21 cellular contexts compared by ENCODE assay signal in the genomic region with DNA sequence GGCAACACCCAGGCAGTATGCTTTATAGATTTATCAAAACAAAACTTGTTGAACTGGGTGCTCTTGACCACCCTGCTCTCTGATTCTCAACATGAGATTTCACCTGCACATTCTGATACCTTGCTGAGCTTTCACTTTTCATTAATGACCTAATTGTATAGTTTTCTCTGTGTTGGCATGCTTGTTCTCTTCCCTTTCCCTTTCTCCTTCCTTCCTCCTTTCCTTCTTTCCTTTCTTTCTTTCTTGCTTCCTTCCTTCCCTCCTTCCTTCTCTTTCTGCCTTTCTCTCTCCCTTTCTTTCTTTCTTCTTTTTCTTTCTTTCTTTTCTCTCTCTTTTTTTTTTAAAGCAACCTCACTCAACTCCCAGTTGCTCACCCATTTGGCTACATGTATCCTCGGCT.
DNase-seq lines count a peak whose midpoint lies in the region; ATAC-seq, FAIRE-seq and TF ChIP-seq lines count a peak whose summit lies in the region.
"Had no signal": no experiment of that assay in that cellular context is flagged by ENCODE, and none has a peak within 500 bp of the region (broad histone marks: within the 10 kb centered on the region; RNA-seq: fewer than 3 reads in every experiment).

No MANE protein-coding gene starts in this region.

- in situ Hi-C loops in GM12878 (cut with MboI) = no loop called here
- in situ Hi-C loops in HepG2 (cut with HindIII; ENCODE audit: extremely low pct_ligation_motif_present, low pct_unique_long_range_greater_than_20kb) = no loop called here

- CTCF ChIA-PET in GM12878 (lab: Yijun Ruan, JAX) = no interaction called here
- CTCF ChIA-PET in HepG2 (lab: Yijun Ruan, JAX; ENCODE audit: low intra/inter-chr PET ratio, low total read pairs) = no interaction called here

- H3K9ac ChIP-seq in GM12878 (ENCODE audit: control insufficient read depth, insufficient read depth, low read length) (no peak overlapping the region), smooth muscle cell (ENCODE audit: low read depth) (no peak overlapping the region), HepG2 (ENCODE audit: insufficient read depth, low read depth, low read length) (no peak overlapping the region)

- SMC1A ChIA-PET in GM12878 (lab: Charles Lee; ENCODE audit: uncharacterized antibody, unreplicated experiment) = no interaction called here

- peaks cover 8% of the 10 kb centered on the region for H3K4me1 Mint-ChIP-seq in type B pancreatic cell (ENCODE audit: unreplicated experiment)
- H3K4me1 Mint-ChIP-seq: CD4-positive, CD25-positive, alpha-beta regulatory T cell; IgD-negative memory B cell had no signal

- no peak overlapping the region for H3K4me3 ChIP-seq in GM12878
- H3K4me3 ChIP-seq in dorsolateral prefrontal cortex = no peak overlapping the region
- no peak overlapping the region for H3K4me3 ChIP-seq in smooth muscle cell
- H3K4me3 ChIP-seq in HepG2 (replicated peaks in 1 of 3; ENCODE audit: insufficient read depth in 1 of 3, low read depth in 2 of 3, low read length in 3 of 3) = no peak overlapping the region

- TF ChIP-seq EP300 in GM12878 (IDR thresholded peaks at IDR 0.05; ENCODE audit: borderline replicate concordance in 1 of 2, control insufficient read depth in 1 of 2, low read depth in 2 of 2, low read length in 2 of 2) = no peak
- no peak for TF ChIP-seq EP300 in HepG2 (IDR thresholded peaks at IDR 0.05; ENCODE audit: low read depth in 2 of 2, low read length in 2 of 2)
- no peak for TF ChIP-seq EP300 in HepG2 (CRISPR knock-in tag; IDR thresholded peaks at IDR 0.05; ENCODE audit: borderline replicate concordance)

- H3K9me3 ChIP-seq in GM12878 (replicated peaks; ENCODE audit: control insufficient read depth, insufficient read depth, low read length) = no peaks in the 10 kb centered on the region
- no peaks in the 10 kb centered on the region for H3K9me3 ChIP-seq in smooth muscle cell (replicated peaks; ENCODE audit: low read depth)
- H3K9me3 ChIP-seq in HepG2 (ENCODE audit: low read length) = no peaks in the 10 kb centered on the region
- H3K9me3 ChIP-seq: BE2C, Caco-2 had no signal

- DNase-seq in GM12878 (ENCODE audit: low read depth, low spot score) = no peak
- no peak for DNase-seq in dorsolateral prefrontal cortex
- no peak for DNase-seq in smooth muscle cell (lab: John Stamatoyannopoulos, UW; ENCODE audit: unreplicated experiment)
- DNase-seq in type B pancreatic cell (ENCODE audit: extremely low spot score, unreplicated experiment) = no peak
- no peak for DNase-seq in KG1 (lab: John Stamatoyannopoulos, UW)
- DNase-seq in HepG2 (ENCODE audit: low spot score) = no peak
- DNase-seq: ACHN; BE2C; C1 segment of cervical spinal cord; Caco-2; CD4-positive, CD25-positive, alpha-beta regulatory T cell; DMS153; DMS79; GDM1; GOT3; H7; KBM-7 had no signal

- H2AFZ ChIP-seq in GM12878 (ENCODE audit: control insufficient read depth, low read depth, low read length) (no peak overlapping the region), smooth muscle cell (ENCODE audit: low read depth) (peak overlapping the region; percentile 13), HepG2 (ENCODE audit: low read length) (no peak overlapping the region)

- intact Hi-C loops in GM12878 (cut with micrococcal nuclease; ENCODE audit: unreplicated experiment) (no loop called here), dorsolateral prefrontal cortex (cut with DNase I) (no loop called here), HepG2 (cut with micrococcal nuclease; ENCODE audit: unreplicated experiment) (no loop called here)

- H3K27ac ChIP-seq in GM12878 (ENCODE audit: control insufficient read depth, insufficient read depth) = no peak overlapping the region
- peak overlapping the region in 31 of 59 donors; percentile 2 to 76 (median 38) for H3K27ac ChIP-seq in dorsolateral prefrontal cortex
- no peak overlapping the region for H3K27ac ChIP-seq in smooth muscle cell (ENCODE audit: low read depth)
- H3K27ac ChIP-seq in HepG2 (ENCODE audit: extremely low read length, insufficient read depth, low read length) = no peak overlapping the region
- H3K27ac ChIP-seq: HL-60 had no signal

- H3K79me2 ChIP-seq in GM12878 (ENCODE audit: control insufficient read depth, insufficient read depth, low read length) (no peaks in the 10 kb centered on the region), smooth muscle cell (ENCODE audit: low read depth) (no peaks in the 10 kb centered on the region), HepG2 (ENCODE audit: insufficient read depth, low read length) (no peaks in the 10 kb centered on the region)

- no peaks in the 10 kb centered on the region for H3K27me3 Mint-ChIP-seq in type B pancreatic cell
- H3K27me3 Mint-ChIP-seq: CD4-positive, CD25-positive, alpha-beta regulatory T cell; IgD-negative memory B cell had no signal

- H3K4me2 ChIP-seq in GM12878 (ENCODE audit: control insufficient read depth, insufficient read depth) (no peak overlapping the region), smooth muscle cell (no peak overlapping the region), HepG2 (ENCODE audit: low read depth, low read length) (no peak overlapping the region)

- BruUV-seq in GM12878 (replicated peaks; lab: Mats Ljungman, UMichigan) = no TSS peak
- no TSS peak for BruUV-seq in HepG2 (replicated peaks; lab: Mats Ljungman, UMichigan)

- H3K36me3 ChIP-seq in GM12878 (ENCODE audit: control insufficient read depth in 2 of 2, insufficient read depth in 2 of 2, low read length in 1 of 2) (no peaks in the 10 kb centered on the region), smooth muscle cell (ENCODE audit: low read depth) (no peaks in the 10 kb centered on the region), HepG2 (replicated peaks in 1 of 2; ENCODE audit: control insufficient read depth in 1 of 2, insufficient read depth in 2 of 2, low read length in 2 of 2) (no peaks in the 10 kb centered on the region)
- H3K36me3 ChIP-seq: BE2C had no signal

- H3K4me1 ChIP-seq in GM12878 (ENCODE audit: control insufficient read depth, insufficient read depth, low read length) (no peaks in the 10 kb centered on the region), smooth muscle cell (ENCODE audit: low read depth) (no peaks in the 10 kb centered on the region), HepG2 (ENCODE audit: insufficient read depth, low read length) (no peaks in the 10 kb centered on the region)
- H3K4me1 ChIP-seq: BE2C, Caco-2 had no signal

- peaks cover 6% of the 10 kb centered on the region for H3K9me3 Mint-ChIP-seq in type B pancreatic cell

- ATAC-seq in GM12878 (peak; percentile 28; the same call in 1 of the 3 replicates), HG02852 (IDR thresholded peaks at IDR 0.05; ENCODE audit: unreplicated experiment) (no peak), HepG2 (no peak)
- ATAC-seq: HCT116 had no signal

- POLR2A ChIA-PET in GM12878 (lab: Charles Lee) = no interaction called here
- POLR2A ChIA-PET in HepG2 (lab: Yijun Ruan, JAX) = no interaction called here

- H3K27ac Mint-ChIP-seq in type B pancreatic cell = no peak overlapping the region
- H3K27ac Mint-ChIP-seq: CD4-positive, CD25-positive, alpha-beta regulatory T cell; IgD-negative memory B cell had no signal

- 0% methylated on average over 1 of the region's 1 CpG for WGBS in GM12878 (ENCODE audit: insufficient coverage, insufficient replicate concordance, low lambda C conversion rate, missing lambda C conversion rate)
- WGBS in smooth muscle cell (ENCODE audit: low lambda C conversion rate) = 74% methylated on average over 1 of the region's 1 CpG
- WGBS in HepG2 (ENCODE audit: low lambda C conversion rate) = 0% methylated on average over 1 of the region's 1 CpG

- H3K36me3 Mint-ChIP-seq in type B pancreatic cell = no peaks in the 10 kb centered on the region
- H3K36me3 Mint-ChIP-seq: CD4-positive, CD25-positive, alpha-beta regulatory T cell; IgD-negative memory B cell had no signal

- TF ChIP-seq RAD21 in GM12878 (IDR thresholded peaks at IDR 0.05; ENCODE audit: insufficient read depth, low read depth, low read length) (no peak), HepG2 (CRISPR knock-in tag; IDR thresholded peaks at IDR 0.05) (no peak)

- H3K27me3 ChIP-seq in GM12878 (replicated peaks in 1 of 2; ENCODE audit: control insufficient read depth in 2 of 2, insufficient read depth in 2 of 2, low read length in 1 of 2) (no peaks in the 10 kb centered on the region), dorsolateral prefrontal cortex (no peaks in the 10 kb centered on the region), smooth muscle cell (ENCODE audit: low read depth) (no peaks in the 10 kb centered on the region), HepG2 (ENCODE audit: control insufficient read depth in 1 of 2, insufficient read depth in 2 of 2, low read length in 2 of 2) (no peaks in the 10 kb centered on the region)
- H3K27me3 ChIP-seq: BE2C had no signal

- no peak for TF ChIP-seq POLR2A in GM12878 (IDR thresholded peaks at IDR 0.05; ENCODE audit: low read depth, low read length)
- no peak for TF ChIP-seq POLR2A in HepG2 (IDR thresholded peaks at IDR 0.05; ENCODE audit: insufficient read depth in 1 of 2, low read depth in 2 of 2, low read length in 2 of 2)

- no peaks in the 10 kb centered on the region for H4K20me1 ChIP-seq in GM12878 (ENCODE audit: control insufficient read depth, insufficient read depth)
- no peaks in the 10 kb centered on the region for H4K20me1 ChIP-seq in smooth muscle cell (ENCODE audit: low read depth)
- no peaks in the 10 kb centered on the region for H4K20me1 ChIP-seq in HepG2 (ENCODE audit: insufficient read depth, low read length)

- RAD21 ChIA-PET in GM12878 (lab: Charles Lee; ENCODE audit: unreplicated experiment) = no interaction called here

- TF ChIP-seq CTCF in GM12878 (IDR thresholded peaks at IDR 0.05 in 2 of 3, conservative IDR thresholded peaks at IDR 0.05 in 1 of 3; ENCODE audit: control insufficient read depth in 2 of 3, extremely low read depth in 1 of 3, insufficient read depth in 1 of 3, low read depth in 3 of 3, low read length in 3 of 3) (no peak), dorsolateral prefrontal cortex (IDR thresholded peaks at IDR 0.05 in 54 of 56, conservative IDR thresholded peaks at IDR 0.05 in 2 of 56; ENCODE audit: low read depth in 1 of 56, partially characterized antibody in 56 of 56) (no peak), smooth muscle cell (IDR thresholded peaks at IDR 0.05; ENCODE audit: borderline replicate concordance, insufficient read depth, poor library complexity, severe bottlenecking) (no peak), type B pancreatic cell (conservative IDR thresholded peaks at IDR 0.05) (no peak), HepG2 (CRISPR knock-in tag; IDR thresholded peaks at IDR 0.05) (no peak)

- FAIRE-seq in GM12878 (lab: Jason Lieb, UNC) (no peak), HepG2 (lab: Jason Lieb, UNC) (no peak)

- H3K4me3 Mint-ChIP-seq in type B pancreatic cell = no peak overlapping the region
- H3K4me3 Mint-ChIP-seq: CD4-positive, CD25-positive, alpha-beta regulatory T cell; IgD-negative memory B cell had no signal

- no peaks in the 10 kb centered on the region for H3F3A ChIP-seq in smooth muscle cell (ENCODE audit: low read depth)

TF ChIP-seq in GM12878, 131 proteins besides CTCF, POLR2A, EP300 and RAD21 (continues in another document):
- TF ChIP-seq PAX5 (IDR thresholded peaks at IDR 0.05; ENCODE audit: borderline replicate concordance, low read depth, low read length) (no peak), BMI1 (IDR thresholded peaks at IDR 0.05; ENCODE audit: borderline replicate concordance) (no peak)

TF ChIP-seq in HepG2, 621 proteins besides CTCF, POLR2A, EP300 and RAD21 (continues in another document):
- TF ChIP-seq NCOA2 (CRISPR knock-in tag; IDR thresholded peaks at IDR 0.05) = no peak
- no peak for TF ChIP-seq ZNF598 (CRISPR knock-in tag; IDR thresholded peaks at IDR 0.05; ENCODE audit: borderline replicate concordance)

Comparison
In these comparisons a context has a peak if more than half of its experiments do, and no peak if none do; other contexts are left out.
1. H3K27ac ChIP-seq: peak in dorsolateral prefrontal cortex (31 of 59); none in GM12878 (single experiment), smooth muscle cell (single experiment) and HepG2 (single experiment).